Comparison of ENCODE assay signal across 18 cellular contexts in genomic region chr10:16976803-16977202, GRCh38.
DNase-seq lines count a peak whose midpoint lies in the region; ATAC-seq, FAIRE-seq and TF ChIP-seq lines count a peak whose summit lies in the region.
"Had no signal": no experiment of that assay in that cellular context is flagged by ENCODE, and none has a peak within 500 bp of the region (broad histone marks: within the 10 kb centered on the region; RNA-seq: fewer than 3 reads in every experiment).

No MANE protein-coding gene starts in this region.

- no peak for TF ChIP-seq RAD21 in A549 (conservative IDR thresholded peaks at IDR 0.05 in 1 of 2, IDR thresholded peaks at IDR 0.05 in 1 of 2)
- TF ChIP-seq RAD21 in IMR-90 (IDR thresholded peaks at IDR 0.05; ENCODE audit: low read length) = no peak

- H3K23ac ChIP-seq in IMR-90 (ENCODE audit: low read depth, low read length) (no peak overlapping the region), mesenchymal stem cell (ENCODE audit: low read length in 2 of 2) (no peak overlapping the region)

- H3K4me3 ChIP-seq in A549 (no peak overlapping the region), IMR-90 (ENCODE audit: insufficient read depth, low read depth, low read length) (no peak overlapping the region), mesenchymal stem cell (ENCODE audit: insufficient read depth in 1 of 2, low read depth in 1 of 2, low read length in 2 of 2) (no peak overlapping the region), gastroesophageal sphincter (no peak overlapping the region)
- H3K4me3 ChIP-seq: GM23248 had no signal

- H3K27me3 ChIP-seq in IMR-90 (ENCODE audit: control insufficient read depth, insufficient read depth, low read length) = no peaks in the 10 kb centered on the region
- H3K27me3 ChIP-seq in mesenchymal stem cell (ENCODE audit: control insufficient read depth in 1 of 2, insufficient read depth in 1 of 2, low read length in 2 of 2) = no peaks in the 10 kb centered on the region
- H3K27me3 ChIP-seq in gastroesophageal sphincter = no peaks in the 10 kb centered on the region

- in situ Hi-C loops in IMR-90 (cut with MboI; ENCODE audit: low sequenced_read_pairs) = no loop called here

- H2BK15ac ChIP-seq in IMR-90 (ENCODE audit: low read depth, low read length) (no peak overlapping the region), mesenchymal stem cell (ENCODE audit: low read depth, poor library complexity, severe bottlenecking) (no peak overlapping the region)

- CTCF ChIA-PET in A549 (lab: Yijun Ruan, JAX) = interaction anchor here (1.0 kb wide), 1 partner anchor 11 kb away, joined by 3 read pairs; no protein-coding TSS in a partner anchor
- CTCF ChIA-PET in IMR-90 (lab: Yijun Ruan, JAX) = no interaction called here

- H3K36me3 ChIP-seq in IMR-90 (ENCODE audit: control insufficient read depth, insufficient read depth, low read length) (no peaks in the 10 kb centered on the region), mesenchymal stem cell (ENCODE audit: control insufficient read depth in 1 of 2, insufficient read depth in 2 of 2, low read depth in 1 of 2, low read length in 2 of 2) (no peaks in the 10 kb centered on the region), gastroesophageal sphincter (no peaks in the 10 kb centered on the region)

- peaks cover 16% of the 10 kb centered on the region for H3K4me1 Mint-ChIP-seq in stimulated activated naive CD8-positive, alpha-beta T cell treated with anti-CD3 and anti-CD28 coated beads, Interleukin-15, Interleukin-2, amounts not matched to agents 100 ng/mL and 50 ng/mL, for 24 hours (ENCODE audit: low read depth)
- H3K4me1 Mint-ChIP-seq: CD14-positive monocyte had no signal

- H3K14ac ChIP-seq in IMR-90 (replicated peaks; ENCODE audit: low read depth, low read length) (no peak overlapping the region), mesenchymal stem cell (ENCODE audit: low read length in 2 of 2) (no peak overlapping the region)

- DNase-seq in A549 (ENCODE audit: low read depth in 1 of 2, low spot score in 1 of 2) (no peak), IMR-90 (no peak), mesenchymal stem cell (no peak)
- DNase-seq: CD8-positive, alpha-beta T cell; COR-L47; DMS153; DMS79 treated with DMSO at 0.1 percent for 48 hours; EL; GM23248 had no signal

- no peak overlapping the region for H3K9ac ChIP-seq in IMR-90 (ENCODE audit: low read depth, low read length)
- H3K9ac ChIP-seq in mesenchymal stem cell (ENCODE audit: low read length) = no peak overlapping the region
- H3K9ac ChIP-seq: GM23248 had no signal

- TF ChIP-seq CTCF in A549 (IDR thresholded peaks at IDR 0.05) (no peak), IMR-90 (conservative IDR thresholded peaks at IDR 0.05; ENCODE audit: low read depth, low read length) (no peak), gastroesophageal sphincter (IDR thresholded peaks at IDR 0.05) (no peak)

- TF ChIP-seq EP300 in A549 (IDR thresholded peaks at IDR 0.05) = no peak
- no peak for TF ChIP-seq EP300 in gastroesophageal sphincter (IDR thresholded peaks at IDR 0.05)

- H2AK9ac ChIP-seq in IMR-90 (replicated peaks; ENCODE audit: low read depth, low read length, poor library complexity) = no peak overlapping the region

- no peaks in the 10 kb centered on the region for H4K20me1 ChIP-seq in IMR-90 (ENCODE audit: insufficient read depth, low read length)

- no TSS peak for BruUV-seq in IMR-90 (replicated peaks; lab: Mats Ljungman, UMichigan)

- H3K9me3 ChIP-seq in A549 = no peaks in the 10 kb centered on the region
- peaks cover 3% of the 10 kb centered on the region; the same call in 1 of the 2 replicates for H3K9me3 ChIP-seq in IMR-90 (ENCODE audit: control insufficient read depth, insufficient read depth, low read length)
- no peaks in the 10 kb centered on the region for H3K9me3 ChIP-seq in mesenchymal stem cell (ENCODE audit: control insufficient read depth, low read length)
- H3K9me3 ChIP-seq in gastroesophageal sphincter = no peaks in the 10 kb centered on the region

- H3K27ac Mint-ChIP-seq in stimulated activated naive CD8-positive, alpha-beta T cell treated with anti-CD3 and anti-CD28 coated beads, Interleukin-15, Interleukin-2, amounts not matched to agents 100 ng/mL and 50 ng/mL, for 24 hours = peak overlapping the region; percentile 75
- H3K27ac Mint-ChIP-seq: CD14-positive monocyte; CD8-positive, alpha-beta T cell had no signal

- H4K91ac ChIP-seq in IMR-90 (ENCODE audit: insufficient read depth, low read depth, low read length) (no peak overlapping the region), mesenchymal stem cell (ENCODE audit: low read length) (no peak overlapping the region)

- no peaks in the 10 kb centered on the region for H3K27me3 Mint-ChIP-seq in stimulated activated naive CD8-positive, alpha-beta T cell treated with anti-CD3 and anti-CD28 coated beads, Interleukin-15, Interleukin-2, amounts not matched to agents 100 ng/mL and 50 ng/mL, for 24 hours

- H3K27ac ChIP-seq in A549 (no peak overlapping the region), IMR-90 (ENCODE audit: insufficient read depth, low read length) (no peak overlapping the region), mesenchymal stem cell (ENCODE audit: low read length, poor library complexity, severe bottlenecking) (no peak overlapping the region), gastroesophageal sphincter (no peak overlapping the region)
- H3K27ac ChIP-seq: GM23248 had no signal

- dilution Hi-C loops in IMR-90 (cut with HindIII; ENCODE audit: low sequenced_read_pairs, unreplicated experiment) = no loop called here

- H3K4me1 ChIP-seq in A549 (no peaks in the 10 kb centered on the region), IMR-90 (ENCODE audit: control insufficient read depth, insufficient read depth, low read length) (no peaks in the 10 kb centered on the region), mesenchymal stem cell (ENCODE audit: control insufficient read depth, insufficient read depth, low read depth, low read length) (peaks cover 2% of the 10 kb centered on the region), gastroesophageal sphincter (no peaks in the 10 kb centered on the region)

- peak overlapping the region in 1 of 2 experiments; percentile 54 for H2BK12ac ChIP-seq in mesenchymal stem cell (ENCODE audit: low read length in 2 of 2)

- FAIRE-seq in A549 (lab: Jason Lieb, UNC) = peak; percentile 7
- FAIRE-seq: D721Med, G401.6, GM12891, H54 had no signal

- H3K79me1 ChIP-seq in IMR-90 (ENCODE audit: low read depth in 1 of 2, low read length in 2 of 2) (no peaks in the 10 kb centered on the region), mesenchymal stem cell (replicated peaks; ENCODE audit: low read length, poor library complexity, severe bottlenecking) (no peaks in the 10 kb centered on the region)

- no peak overlapping the region for H3K4me3 Mint-ChIP-seq in stimulated activated naive CD8-positive, alpha-beta T cell treated with anti-CD3 and anti-CD28 coated beads, Interleukin-15, Interleukin-2, amounts not matched to agents 100 ng/mL and 50 ng/mL, for 24 hours
- H3K4me3 Mint-ChIP-seq: CD14-positive monocyte; CD8-positive, alpha-beta T cell had no signal

- peak overlapping the region; percentile 4; the same call in 1 of the 2 replicates for H2BK120ac ChIP-seq in IMR-90 (ENCODE audit: low read depth, low read length)
- no peak overlapping the region for H2BK120ac ChIP-seq in mesenchymal stem cell (ENCODE audit: low read depth, low read length)

- H2AK5ac ChIP-seq in IMR-90 (ENCODE audit: low read depth, low read length) = no peak overlapping the region
- peak overlapping the region; percentile 76 for H2AK5ac ChIP-seq in mesenchymal stem cell (ENCODE audit: low read length, severe bottlenecking)

- no peak overlapping the region for H2BK5ac ChIP-seq in IMR-90 (ENCODE audit: low read depth, low read length, poor library complexity, severe bottlenecking)
- no peak overlapping the region for H2BK5ac ChIP-seq in mesenchymal stem cell (ENCODE audit: low read depth, low read length, poor library complexity, severe bottlenecking)

- H3K18ac ChIP-seq in IMR-90 (ENCODE audit: low read depth, low read length) = no peak overlapping the region
- H3K18ac ChIP-seq in mesenchymal stem cell (ENCODE audit: low read depth in 1 of 2, low read length in 2 of 2) = no peak overlapping the region

- intact Hi-C loops in IMR-90 (cut with micrococcal nuclease) = no loop called here

- H3K4me2 ChIP-seq in A549 = no peak overlapping the region
- no peak overlapping the region for H3K4me2 ChIP-seq in IMR-90 (ENCODE audit: low read depth, low read length)
- no peak overlapping the region for H3K4me2 ChIP-seq in mesenchymal stem cell (ENCODE audit: low read length, poor library complexity, severe bottlenecking)

- POLR2A ChIA-PET in A549 (lab: Yijun Ruan, JAX) (no interaction called here), IMR-90 (lab: Charles Lee; ENCODE audit: unreplicated experiment) (no interaction called here)

- no peak overlapping the region for H4K5ac ChIP-seq in IMR-90 (ENCODE audit: low read depth, low read length)

- TF ChIP-seq POLR2A in A549 (IDR thresholded peaks at IDR 0.05; ENCODE audit: low read length) (no peak), IMR-90 (IDR thresholded peaks at IDR 0.05; ENCODE audit: low read depth, low read length) (no peak), gastroesophageal sphincter (IDR thresholded peaks at IDR 0.05) (no peak)

- H3K56ac ChIP-seq in IMR-90 (ENCODE audit: extremely low read depth, insufficient read depth, low read length) = no peak overlapping the region

- H3K9me1 ChIP-seq in IMR-90 (ENCODE audit: insufficient read depth, low read length) = peaks cover 4% of the 10 kb centered on the region; the same call in 1 of the 2 replicates

- H3K36me3 Mint-ChIP-seq in stimulated activated naive CD8-positive, alpha-beta T cell treated with anti-CD3 and anti-CD28 coated beads, Interleukin-15, Interleukin-2, amounts not matched to agents 100 ng/mL and 50 ng/mL, for 24 hours (ENCODE audit: low read depth) = no peaks in the 10 kb centered on the region
- H3K36me3 Mint-ChIP-seq: CD14-positive monocyte had no signal

- no peak for ATAC-seq in A549
- no peak for ATAC-seq in IMR-90 (ENCODE audit: low read depth)
- no peak for ATAC-seq in HG03457 (IDR thresholded peaks at IDR 0.05; ENCODE audit: unreplicated experiment)
- no peak for ATAC-seq in gastroesophageal sphincter
- ATAC-seq: CD8-positive, alpha-beta T cell; HCT116 had no signal

- H3K9me3 Mint-ChIP-seq in stimulated activated naive CD8-positive, alpha-beta T cell treated with anti-CD3 and anti-CD28 coated beads, Interleukin-15, Interleukin-2, amounts not matched to agents 100 ng/mL and 50 ng/mL, for 24 hours = no peaks in the 10 kb centered on the region

- no peak overlapping the region for H4K8ac ChIP-seq in IMR-90 (ENCODE audit: low read depth in 2 of 2, low read length in 2 of 2)
- H4K8ac ChIP-seq in mesenchymal stem cell (ENCODE audit: low read length) = no peak overlapping the region

- H2AFZ ChIP-seq in IMR-90 (replicated peaks; ENCODE audit: low read length, poor library complexity) (no peak overlapping the region), mesenchymal stem cell (ENCODE audit: low read depth, low read length) (no peak overlapping the region)
- H2AFZ ChIP-seq: GM23248 had no signal

- H3K4ac ChIP-seq in IMR-90 (ENCODE audit: low read depth, low read length) (no peak overlapping the region), mesenchymal stem cell (ENCODE audit: low read depth in 1 of 2, low read length in 2 of 2) (no peak overlapping the region)

- no peak overlapping the region for H2BK20ac ChIP-seq in IMR-90 (ENCODE audit: low read depth, low read length)

TF ChIP-seq in A549, 52 proteins besides CTCF, POLR2A, EP300 and RAD21 (continues in another document):
- TF ChIP-seq CBX2 (IDR thresholded peaks at IDR 0.05; ENCODE audit: borderline replicate concordance, low read depth) = no peak
